ENCODE assay signal across 14 cellular contexts in genomic region chr7:451255-452229, GRCh38.
A peak's percentile ranks its signal among the peaks of the same experiment; 100 is the strongest.
DNase-seq lines count a peak whose midpoint lies in the region; ATAC-seq, FAIRE-seq and TF ChIP-seq lines count a peak whose summit lies in the region.
"Had no signal": no experiment of that assay in that cellular context is flagged by ENCODE, and none has a peak within 500 bp of the region (broad histone marks: within the 10 kb centered on the region; RNA-seq: fewer than 3 reads in every experiment).

No MANE protein-coding gene starts in this region.

- CTCF ChIA-PET in CD8-positive, alpha-beta T cell (lab: Charles Lee): no interaction called here
- CTCF ChIA-PET in HEK293 (lab: Yijun Ruan, JAX): no interaction called here
- CTCF ChIA-PET in GM12878 (lab: Yijun Ruan, JAX): interaction anchor here (1.3 kb wide), 1 partner anchor 9 kb away, joined by 3 read pairs; no protein-coding TSS in a partner anchor

- peak overlapping the region; percentile 44 for H2AFZ ChIP-seq in GM12878 (ENCODE audit: control insufficient read depth, low read depth, low read length)

- SMC1A ChIA-PET in GM12878 (lab: Charles Lee; ENCODE audit: uncharacterized antibody, unreplicated experiment): no interaction called here

- H3K27me3 Mint-ChIP-seq in CD8-positive, alpha-beta T cell (ENCODE audit: low read depth): peaks cover 3% of the 10 kb centered on the region
- H3K27me3 Mint-ChIP-seq in naive B cell: peaks cover 8 to 40% (median 22%) of the 10 kb centered on the region in 3 donors

- WGBS in GM12878 (ENCODE audit: insufficient coverage, insufficient replicate concordance, low lambda C conversion rate, missing lambda C conversion rate): 21% methylated on average over 24 of the region's 24 CpGs

- POLR2A ChIA-PET in CD8-positive, alpha-beta T cell (lab: Charles Lee): no interaction called here
- POLR2A ChIA-PET in HEK293 (lab: Yijun Ruan, JAX) (interaction anchor here (0.6 kb wide), 1 partner anchor 112 kb away, joined by 4 read pairs; no protein-coding TSS in a partner anchor), GM12878 (lab: Charles Lee) (interaction anchor here (0.7 kb wide), 1 partner anchor 18 kb away, joined by 3 read pairs; no protein-coding TSS in a partner anchor)

- RAD21 ChIA-PET in GM12878 (lab: Charles Lee; ENCODE audit: unreplicated experiment): interaction anchor here (0.6 kb wide), 1 partner anchor 38 kb away, joined by 3 read pairs; no protein-coding TSS in a partner anchor

- DNase-seq in CD8-positive, alpha-beta T cell: no peak
- DNase-seq in GM12878 (ENCODE audit: low read depth, low spot score) (no peak), naive B cell (no peak), substantia nigra (lab: John Stamatoyannopoulos, UW) (no peak)
- DNase-seq: activated effector memory CD4-positive, alpha-beta T cell treated with Interleukin-2 at 50 U/mL for 16 hours; NCI-H1105 treated with DMSO at 0.1 percent for 48 hours; NCI-H524 treated with DMSO at 0.1 percent for 48 hours had no signal

- in situ Hi-C loops in GM12878 (cut with MboI): no loop called here

- intact Hi-C loops in CD8-positive, alpha-beta T cell (cut with DNase I, micrococcal nuclease): no loop called here
- intact Hi-C loops in GM12878 (cut with micrococcal nuclease; ENCODE audit: unreplicated experiment): no loop called here

- H3K4me1 Mint-ChIP-seq in CD8-positive, alpha-beta T cell (ENCODE audit: low read depth): peaks cover 13% of the 10 kb centered on the region
- peaks cover 7 to 24% (median 19%) of the 10 kb centered on the region in 3 donors for H3K4me1 Mint-ChIP-seq in naive B cell

- ATAC-seq in CD8-positive, alpha-beta T cell: no peak
- ATAC-seq in GM12878: peak; percentile 56
- no peak for ATAC-seq in naive B cell (ENCODE audit: low read depth in 2 of 2)
- ATAC-seq in HG03571 (IDR thresholded peaks at IDR 0.05; ENCODE audit: unreplicated experiment): no peak
- no peak for ATAC-seq in HG02973 (IDR thresholded peaks at IDR 0.05; ENCODE audit: unreplicated experiment)
- no peak for ATAC-seq in GM19395 (IDR thresholded peaks at IDR 0.05; ENCODE audit: unreplicated experiment)

- BruUV-seq in GM12878 (replicated peaks; lab: Mats Ljungman, UMichigan): no TSS peak

- no peaks in the 10 kb centered on the region for H3K9me3 ChIP-seq in CD8-positive, alpha-beta T cell (ENCODE audit: low read length)
- H3K9me3 ChIP-seq in HEK293 (ENCODE audit: control insufficient read depth, insufficient read depth, low read depth, low read length): no peaks in the 10 kb centered on the region
- no peaks in the 10 kb centered on the region for H3K9me3 ChIP-seq in GM12878 (replicated peaks; ENCODE audit: control insufficient read depth, insufficient read depth, low read length)
- H3K9me3 ChIP-seq: SJSA1 had no signal

- no peaks in the 10 kb centered on the region for H3K36me3 ChIP-seq in CD8-positive, alpha-beta T cell (ENCODE audit: insufficient read depth, low read length)
- H3K36me3 ChIP-seq in HEK293 (ENCODE audit: control insufficient read depth in 2 of 2, insufficient read depth in 1 of 2, low read length in 2 of 2) (no peaks in the 10 kb centered on the region), GM12878 (ENCODE audit: control insufficient read depth in 2 of 2, insufficient read depth in 2 of 2, low read length in 1 of 2) (no peaks in the 10 kb centered on the region)
- H3K36me3 ChIP-seq: SJSA1 had no signal

- H3K4me3 Mint-ChIP-seq in CD8-positive, alpha-beta T cell: peak overlapping the region; percentile 43
- H3K4me3 Mint-ChIP-seq in naive B cell: peak overlapping the region; percentile 9 to 87 (median 56)

- no peak overlapping the region for H3K27ac ChIP-seq in CD8-positive, alpha-beta T cell (ENCODE audit: low read depth, low read length)
- H3K27ac ChIP-seq in HEK293 (ENCODE audit: extremely low read depth, low read depth, low read length): no peak overlapping the region
- H3K27ac ChIP-seq in GM12878 (ENCODE audit: control insufficient read depth, insufficient read depth): no peak overlapping the region
- H3K27ac ChIP-seq in substantia nigra (ENCODE audit: low read depth, low read length, poor library complexity, severe bottlenecking): no peak overlapping the region
- H3K27ac ChIP-seq: SJSA1 had no signal

- no peak; a peak in 1 of 4 replicates for TF ChIP-seq EP300 in GM12878 (IDR thresholded peaks at IDR 0.05; ENCODE audit: borderline replicate concordance in 1 of 2, control insufficient read depth in 1 of 2, low read depth in 2 of 2, low read length in 2 of 2)

- no peak for TF ChIP-seq RAD21 in GM12878 (IDR thresholded peaks at IDR 0.05; ENCODE audit: insufficient read depth, low read depth, low read length)

- no peak for TF ChIP-seq POLR2A in GM12878 (IDR thresholded peaks at IDR 0.05; ENCODE audit: low read depth, low read length)

- no peaks in the 10 kb centered on the region for H3K27me3 ChIP-seq in CD8-positive, alpha-beta T cell (ENCODE audit: insufficient read depth, low read length)
- no peaks in the 10 kb centered on the region for H3K27me3 ChIP-seq in GM12878 (replicated peaks in 1 of 2; ENCODE audit: control insufficient read depth in 2 of 2, insufficient read depth in 2 of 2, low read length in 1 of 2)
- H3K27me3 ChIP-seq: SJSA1 had no signal

- no peak overlapping the region for H3K4me3 ChIP-seq in CD8-positive, alpha-beta T cell (ENCODE audit: low read depth, low read length)
- no peak overlapping the region for H3K4me3 ChIP-seq in HEK293 (ENCODE audit: low read depth, low read length)
- no peak overlapping the region for H3K4me3 ChIP-seq in GM12878
- H3K4me3 ChIP-seq: SJSA1 had no signal

- no peaks in the 10 kb centered on the region for H3K9me3 Mint-ChIP-seq in CD8-positive, alpha-beta T cell
- no peaks in the 10 kb centered on the region for H3K9me3 Mint-ChIP-seq in naive B cell

- no peaks in the 10 kb centered on the region for H3K36me3 Mint-ChIP-seq in CD8-positive, alpha-beta T cell
- H3K36me3 Mint-ChIP-seq in naive B cell: peaks cover 0 to 10% of the 10 kb centered on the region in 2 donors
- H3K36me3 Mint-ChIP-seq: CD4-positive, CD25-positive, alpha-beta regulatory T cell had no signal

- no peak overlapping the region for H3K27ac Mint-ChIP-seq in CD8-positive, alpha-beta T cell
- H3K27ac Mint-ChIP-seq in naive B cell: peak overlapping the region in 2 of 6 donors; percentile 48 to 78

- TF ChIP-seq CTCF in CD8-positive, alpha-beta T cell (IDR thresholded peaks at IDR 0.05): no peak
- TF ChIP-seq CTCF in HEK293 (tag by site-specific recombination; IDR thresholded peaks at IDR 0.05) (no peak), GM12878 (IDR thresholded peaks at IDR 0.05 in 2 of 3, conservative IDR thresholded peaks at IDR 0.05 in 1 of 3; ENCODE audit: control insufficient read depth in 2 of 3, extremely low read depth in 1 of 3, insufficient read depth in 1 of 3, low read depth in 3 of 3, low read length in 3 of 3) (no peak)

- no peak for FAIRE-seq in GM12878 (lab: Jason Lieb, UNC)
- FAIRE-seq: keratinocyte had no signal

- no peaks in the 10 kb centered on the region for H4K20me1 ChIP-seq in GM12878 (ENCODE audit: control insufficient read depth, insufficient read depth)

- H3K4me1 ChIP-seq in CD8-positive, alpha-beta T cell (ENCODE audit: insufficient read depth, low read length): peaks cover 22% of the 10 kb centered on the region
- no peaks in the 10 kb centered on the region for H3K4me1 ChIP-seq in HEK293 (ENCODE audit: control insufficient read depth, insufficient read depth, low read length)
- H3K4me1 ChIP-seq in GM12878 (ENCODE audit: control insufficient read depth, insufficient read depth, low read length): peaks cover 10% of the 10 kb centered on the region; the same call in 1 of the 2 replicates

- H3K4me2 ChIP-seq in GM12878 (ENCODE audit: control insufficient read depth, insufficient read depth): peak overlapping the region; percentile 54; the same call in 1 of the 2 replicates

- H3K79me2 ChIP-seq in GM12878 (ENCODE audit: control insufficient read depth, insufficient read depth, low read length): no peaks in the 10 kb centered on the region

- no peak overlapping the region for H3K9ac ChIP-seq in GM12878 (ENCODE audit: control insufficient read depth, insufficient read depth, low read length)

TF ChIP-seq in HEK293, 187 proteins besides CTCF, POLR2A, EP300 and RAD21 (continues in another document):
- no peak for TF ChIP-seq ZNF501 (tag by site-specific recombination; IDR thresholded peaks at IDR 0.05)
- peak; percentile 67 for TF ChIP-seq KLF1 (tag by site-specific recombination; IDR thresholded peaks at IDR 0.05)
- no peak for TF ChIP-seq ZNF792 (tag by site-specific recombination; IDR thresholded peaks at IDR 0.05)
- no peak for TF ChIP-seq ZNF791 (tag by site-specific recombination; IDR thresholded peaks at IDR 0.05)
- TF ChIP-seq ZNF596 (tag by site-specific recombination; IDR thresholded peaks at IDR 0.05): peak; percentile 98
- peak; percentile 87 for TF ChIP-seq ZNF366 (tag by site-specific recombination; conservative IDR thresholded peaks at IDR 0.05)
- TF ChIP-seq ZNF211 (tag by site-specific recombination; IDR thresholded peaks at IDR 0.05; ENCODE audit: low read depth): no peak
- TF ChIP-seq ZNF629 (tag by site-specific recombination; IDR thresholded peaks at IDR 0.05): no peak
- TF ChIP-seq SP7 (tag by site-specific recombination; IDR thresholded peaks at IDR 0.05): 0 out of 2 replicates have a peak, but pooled peaks have one; percentile 33
- TF ChIP-seq GLIS1 (tag by site-specific recombination; IDR thresholded peaks at IDR 0.05): peak; percentile 82
- no peak for TF ChIP-seq ZNF324 (tag by site-specific recombination; IDR thresholded peaks at IDR 0.05)

TF ChIP-seq in GM12878, 131 proteins besides CTCF, POLR2A, EP300 and RAD21 (continues in another document):
- TF ChIP-seq CREB1 (IDR thresholded peaks at IDR 0.05; ENCODE audit: low read depth) (no peak), FOXM1 (IDR thresholded peaks at IDR 0.05; ENCODE audit: low read depth, low read length) (no peak), TCF12 (IDR thresholded peaks at IDR 0.05; ENCODE audit: low read depth, low read length) (no peak), PKNOX1 (IDR thresholded peaks at IDR 0.05) (no peak)
